ENCODE assay signal across 7 cellular contexts in the genomic region with DNA sequence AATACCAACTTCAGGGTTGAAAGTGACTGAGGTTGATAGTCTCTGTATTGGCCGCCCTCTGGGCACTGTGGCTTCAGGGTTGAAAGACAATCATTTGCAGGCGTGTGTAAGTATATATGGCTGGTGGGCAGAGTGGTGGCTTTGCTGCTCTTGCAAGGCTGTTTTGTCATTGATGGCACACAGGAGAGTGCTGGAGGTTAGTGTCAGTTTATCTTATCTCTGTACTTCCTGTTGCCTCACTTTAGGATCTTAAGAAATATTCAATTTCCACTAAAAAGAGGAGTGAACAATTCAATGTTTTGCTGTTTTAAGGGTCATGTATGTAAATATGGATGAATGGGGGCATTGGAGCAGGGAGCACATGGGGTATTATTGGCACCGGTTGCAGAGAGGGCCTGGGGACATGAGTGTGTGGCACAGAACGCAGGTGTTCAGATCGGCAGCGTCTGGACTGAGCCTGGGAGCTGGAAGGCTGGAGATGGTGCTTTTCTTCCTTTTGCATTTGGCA. TPM values are rescaled to one million over a fixed set of nuclear protein-coding genes. Genes with fewer than 3 reads are reported as not detected.
DNase-seq lines count a peak whose midpoint lies in the region; ATAC-seq and TF ChIP-seq lines count a peak whose summit lies in the region.

No MANE protein-coding gene starts in this region.

- TF ChIP-seq EP300 in sigmoid colon (IDR thresholded peaks at IDR 0.05), result no peak

- ATAC-seq in GM18861 (IDR thresholded peaks at IDR 0.05; ENCODE audit: unreplicated experiment) (peak; percentile 31), HG03039 (IDR thresholded peaks at IDR 0.05; ENCODE audit: unreplicated experiment) (no peak)

- no peaks in the 10 kb centered on the region for H3K36me3 ChIP-seq in sigmoid colon

- TF ChIP-seq CTCF in sigmoid colon (IDR thresholded peaks at IDR 0.05), result no peak
- TF ChIP-seq CTCF in foreskin fibroblast (IDR thresholded peaks at IDR 0.05; ENCODE audit: low read depth, low read length), result no peak

- peak; percentile 88 for DNase-seq in Jurkat, Clone E6-1 (ENCODE audit: low read depth, low spot score)
- peak; percentile 71 for DNase-seq in activated CD8-positive, alpha-beta memory T cell treated with anti-CD3 and anti-CD28 coated beads, Interleukin-2, amount 50 U/mL, for 48 hours
- no peak for DNase-seq in sigmoid colon
- DNase-seq in NCI-H1417 (lab: John Stamatoyannopoulos, UW), result no peak
- no peak for DNase-seq in foreskin fibroblast

- no peaks in the 10 kb centered on the region for H3K9me3 ChIP-seq in sigmoid colon

- 52 to 84% methylated on average over 6 of the region's 6 CpGs for WGBS in sigmoid colon, 2 donors

- peak overlapping the region; percentile 41 for H3K4me3 ChIP-seq in Jurkat, Clone E6-1 (ENCODE audit: low read length)
- H3K4me3 ChIP-seq in sigmoid colon, result no peak overlapping the region
- H3K4me3 ChIP-seq in foreskin fibroblast (ENCODE audit: low read depth in 1 of 2, low read length in 2 of 2), result no peak overlapping the region

- intact Hi-C loops in sigmoid colon (cut with DNase I), result no loop called here

- no peak for TF ChIP-seq POLR2A in sigmoid colon (IDR thresholded peaks at IDR 0.05)

- peak overlapping the region in 3 of 4 donors; percentile 17 to 52 (median 52) for H3K27ac ChIP-seq in sigmoid colon

- peaks cover 0 to 63% (median 42%) of the 10 kb centered on the region in 4 donors for H3K4me1 ChIP-seq in sigmoid colon

- H3K27me3 ChIP-seq in sigmoid colon, result no peaks in the 10 kb centered on the region

RNA-seq across cellular contexts. Expression of gene NCK2, which starts 51.5 kb away (rescaled TPM):
- 30.4 TPM for polyA plus RNA-seq in Jurkat, Clone E6-1 (2012; ENCODE audit: insufficient read depth, insufficient read length)
- 10 to 100 TPM; 39.2 to 56.1 (median 53.7) TPM for total RNA-seq in sigmoid colon
- polyA plus RNA-seq in sigmoid colon, result 10 to 100 TPM; 36.4 to 59.9 (median 41.4) TPM

Comparison
In these comparisons a context has a peak if more than half of its experiments do, and no peak if none do; other contexts are left out.
1. DNase-seq: peak in Jurkat, Clone E6-1 (single experiment) and activated CD8-positive, alpha-beta memory T cell treated with anti-CD3 and anti-CD28 coated beads, Interleukin-2, amount 50 U/mL, for 48 hours (single experiment); none in sigmoid colon (single experiment), NCI-H1417 (0 of 3) and foreskin fibroblast (0 of 2).